25 cellular contexts compared by ENCODE assay signal in the genomic region with DNA sequence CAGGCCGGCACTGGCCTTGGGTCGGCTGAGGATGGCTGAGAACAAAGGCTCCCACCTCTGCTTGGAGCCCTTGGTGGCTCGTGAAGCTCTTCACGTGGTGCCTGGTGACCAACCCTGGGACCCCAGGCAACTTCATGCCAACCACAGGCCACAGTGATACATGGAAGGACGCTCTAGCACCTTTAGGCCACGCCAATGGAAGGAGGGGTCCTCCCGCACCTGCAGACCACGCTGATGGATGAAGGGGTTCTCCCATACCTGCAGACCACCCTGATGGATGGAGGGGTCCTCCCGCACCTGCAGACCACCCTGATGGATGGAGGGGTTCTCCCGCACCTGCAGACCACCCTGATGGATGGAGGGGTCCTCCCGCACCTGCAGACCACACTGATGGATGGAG.
"Had no signal": no experiment of that assay in that cellular context is flagged by ENCODE, and none has a peak within 500 bp of the region (broad histone marks: within the 10 kb centered on the region; RNA-seq: fewer than 3 reads in every experiment).

No MANE protein-coding gene starts in this region.

- H3K9me3 ChIP-seq: lower lobe of right lung, neutrophil, prostate gland, thyroid gland had no signal

- H3K27ac ChIP-seq: coronary artery, lower lobe of right lung, neutrophil, parathyroid adenoma, prostate gland, right atrium auricular region, stomach, thyroid gland had no signal

- H3K4me1 ChIP-seq: lower lobe of right lung, parathyroid adenoma, prostate gland, right atrium auricular region, thyroid gland had no signal

- H3K27me3 ChIP-seq: right atrium auricular region, stomach, thyroid gland had no signal

- ATAC-seq: effector memory CD8-positive, alpha-beta T cell; left colon; left ventricle myocardium superior; lower lobe of right lung; natural killer cell; sciatic nerve; stimulated activated effector memory CD8-positive, alpha-beta T cell treated with anti-CD3 and anti-CD28 coated beads, Interleukin-12 subunit alpha, Interleukin-12 subunit beta, amount 100 ng/mL, for 72 hours had no signal

- DNase-seq: dermis blood vessel endothelial cell; effector memory CD8-positive, alpha-beta T cell; erythroblast; hypothalamus; immature natural killer cell; islet precursor cell; kidney glomerular epithelial cell; left colon; left ventricle myocardium superior; lower lobe of right lung; natural killer cell; stimulated activated CD4-positive, alpha-beta T cell treated with anti-CD3 and anti-CD28 coated beads, Interleukin-2, amount 100 ng/mL, for 24 hours; stimulated activated CD4-positive, alpha-beta T cell treated with anti-CD3 and anti-CD28 coated beads, Interleukin-4, amount 100 ng/mL, for 24 hours; stimulated activated naive CD4-positive, alpha-beta T cell treated with Interleukin-2 at 50 U/mL for 16 hours; stomach; thyroid gland; trophoblast cell had no signal

- H3K36me3 ChIP-seq: lower lobe of right lung, neutrophil, prostate gland, right atrium auricular region, stomach, thyroid gland had no signal

- H3K4me3 ChIP-seq: coronary artery, lower lobe of right lung, prostate gland, right atrium auricular region, smooth muscle cell, stomach, thyroid gland had no signal
